8 cellular contexts compared by ENCODE assay signal in the genomic region with DNA sequence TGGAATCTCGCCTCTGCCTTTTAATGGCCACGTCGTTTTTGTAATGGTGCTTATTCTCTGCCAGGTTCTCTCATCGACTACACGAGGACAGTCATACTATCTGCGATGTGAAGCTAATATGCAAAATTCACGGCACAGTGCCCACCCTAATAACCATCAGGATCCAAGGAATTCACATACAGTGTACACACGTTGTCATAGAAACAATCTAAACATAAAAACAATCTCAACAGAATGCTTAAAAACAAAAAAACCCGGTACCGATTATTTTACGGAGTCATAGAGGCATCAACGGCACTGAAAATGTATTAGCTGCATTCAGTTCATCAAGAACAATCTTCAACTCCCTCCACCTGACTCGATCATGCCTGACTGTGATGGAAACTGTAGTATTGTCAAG.
A peak's percentile ranks its signal among the peaks of the same experiment; 100 is the strongest.
DNase-seq lines count a peak whose midpoint lies in the region; ATAC-seq lines count a peak whose summit lies in the region.

No MANE protein-coding gene starts in this region.

- H3K4me1 Mint-ChIP-seq in activated naive CD4-positive, alpha-beta T cell treated with anti-CD3 and anti-CD28 coated beads, Interleukin-2, amount 50 U/mL, for 24 hours: peaks cover 48% of the 10 kb centered on the region

- no peak for DNase-seq in activated naive CD4-positive, alpha-beta T cell treated with Interleukin-2 at 50 U/mL for 16 hours
- DNase-seq in amniotic stem cell (lab: John Stamatoyannopoulos, UW) (peak; percentile 0), iris pigment epithelial cell (ENCODE audit: low read depth) (peak; percentile 6), substantia nigra (lab: John Stamatoyannopoulos, UW) (no peak), NK-92 (lab: John Stamatoyannopoulos, UW; ENCODE audit: unreplicated experiment) (no peak)
- DNase-seq in activated CD4-positive, alpha-beta T cell treated with anti-CD3 and anti-CD28 coated beads for 48 hours: no peak

- H3K4me3 Mint-ChIP-seq in activated naive CD4-positive, alpha-beta T cell treated with anti-CD3 and anti-CD28 coated beads, Interleukin-2, amount 50 U/mL, for 24 hours: peak overlapping the region; percentile 98

- ATAC-seq in HG03558 (IDR thresholded peaks at IDR 0.05; ENCODE audit: extremely low read depth, unreplicated experiment): peak; percentile 4

- peak overlapping the region; percentile 100 for H3K27ac Mint-ChIP-seq in activated naive CD4-positive, alpha-beta T cell treated with anti-CD3 and anti-CD28 coated beads, Interleukin-2, amount 50 U/mL, for 24 hours

- peak overlapping the region; percentile 85 for H3K27ac ChIP-seq in substantia nigra (ENCODE audit: low read depth, low read length, poor library complexity, severe bottlenecking)

- H3K36me3 Mint-ChIP-seq in activated naive CD4-positive, alpha-beta T cell treated with anti-CD3 and anti-CD28 coated beads, Interleukin-2, amount 50 U/mL, for 24 hours: peaks cover 12% of the 10 kb centered on the region

- peaks cover 2% of the 10 kb centered on the region for H3K27me3 Mint-ChIP-seq in activated naive CD4-positive, alpha-beta T cell treated with anti-CD3 and anti-CD28 coated beads, Interleukin-2, amount 50 U/mL, for 24 hours

- no peaks in the 10 kb centered on the region for H3K9me3 Mint-ChIP-seq in activated naive CD4-positive, alpha-beta T cell treated with anti-CD3 and anti-CD28 coated beads, Interleukin-2, amount 50 U/mL, for 24 hours

Comparison
In these comparisons a context has a peak if more than half of its experiments do, and no peak if none do; other contexts are left out.
1. DNase-seq: peak in amniotic stem cell (single experiment) and iris pigment epithelial cell (single experiment); none in activated naive CD4-positive, alpha-beta T cell treated with Interleukin-2 at 50 U/mL for 16 hours (single experiment), substantia nigra (0 of 49), NK-92 (single experiment) and activated CD4-positive, alpha-beta T cell treated with anti-CD3 and anti-CD28 coated beads for 48 hours (single experiment).